In genomic region chr15:37087050-37087691, GRCh38 we compare ENCODE assay signal across 22 cellular contexts. TPM values are rescaled to one million over a fixed set of nuclear protein-coding genes. Genes with fewer than 3 reads are reported as not detected.
A peak's percentile ranks its signal among the peaks of the same experiment; 100 is the strongest.
DNase-seq lines count a peak whose midpoint lies in the region; ATAC-seq and TF ChIP-seq lines count a peak whose summit lies in the region.
"Had no signal": no experiment of that assay in that cellular context is flagged by ENCODE, and none has a peak within 500 bp of the region (broad histone marks: within the 10 kb centered on the region; RNA-seq: fewer than 3 reads in every experiment).

No MANE protein-coding gene starts in this region.

- H3K36me3 Mint-ChIP-seq in glutamatergic neuron (ENCODE audit: unreplicated experiment) = no peaks in the 10 kb centered on the region
- H3K36me3 Mint-ChIP-seq: IgD-negative memory B cell; naive thymus-derived CD4-positive, alpha-beta T cell had no signal

- H3K36me3 ChIP-seq in ascending aorta = peaks cover 5 to 13% of the 10 kb centered on the region in 2 donors
- H3K36me3 ChIP-seq: ovary had no signal

- peaks cover 0 to 9% of the 10 kb centered on the region in 2 donors for H3K4me1 ChIP-seq in ascending aorta

- H3K4me1 Mint-ChIP-seq in glutamatergic neuron (ENCODE audit: low read depth, unreplicated experiment) = peaks cover 17% of the 10 kb centered on the region
- H3K4me1 Mint-ChIP-seq: central memory CD8-positive, alpha-beta T cell; naive thymus-derived CD4-positive, alpha-beta T cell had no signal

- H3K27ac ChIP-seq in ascending aorta = peak overlapping the region; percentile 38 to 54

- ATAC-seq in sciatic nerve = peak; percentile 68
- no peak for ATAC-seq in GM21390 (IDR thresholded peaks at IDR 0.05; ENCODE audit: unreplicated experiment)
- no peak for ATAC-seq in HG02885 (IDR thresholded peaks at IDR 0.05; ENCODE audit: poor library complexity, unreplicated experiment)
- ATAC-seq: naive thymus-derived CD4-positive, alpha-beta T cell; PC-3 had no signal

- no peaks in the 10 kb centered on the region for H3K27me3 ChIP-seq in ascending aorta
- H3K27me3 ChIP-seq: ovary had no signal

- H3K9me3 Mint-ChIP-seq in glutamatergic neuron (ENCODE audit: unreplicated experiment) = no peaks in the 10 kb centered on the region
- H3K9me3 Mint-ChIP-seq: central memory CD8-positive, alpha-beta T cell; IgD-negative memory B cell; naive thymus-derived CD4-positive, alpha-beta T cell had no signal

- intact Hi-C loops in ascending aorta (cut with DNase I) (no loop called here), sciatic nerve (cut with DNase I) (no loop called here)

- TF ChIP-seq CTCF in ascending aorta (IDR thresholded peaks at IDR 0.05) = no peak
- TF ChIP-seq CTCF in glutamatergic neuron (IDR thresholded peaks at IDR 0.05; ENCODE audit: partially characterized antibody, unreplicated experiment) = no peak

- peak; percentile 10 to 62 for DNase-seq in NCI-H1930 (lab: John Stamatoyannopoulos, UW)
- no peak for DNase-seq in ascending aorta (ENCODE audit: low spot score in 2 of 2)
- no peak for DNase-seq in glutamatergic neuron
- no peak for DNase-seq in sciatic nerve (ENCODE audit: low spot score)
- DNase-seq in NCI-H82 (lab: John Stamatoyannopoulos, UW) = no peak
- DNase-seq in hypothalamus (lab: John Stamatoyannopoulos, UW) = no peak
- DNase-seq: activated CD4-positive, alpha-beta T cell treated with anti-CD3 and anti-CD28 coated beads for 1 hour; activated naive CD4-positive, alpha-beta T cell treated with Interleukin-2 at 50 U/mL for 16 hours; activated T-cell treated with anti-CD3 and anti-CD28 coated beads, Interleukin-2, amount 50 U/mL, for 48 hours; amniotic stem cell; EL; kidney glomerular epithelial cell; naive thymus-derived CD4-positive, alpha-beta T cell; NCI-H1105 treated with DMSO at 0.1 percent for 48 hours; ovary; PC-3; SIG-M5; T-helper 1 cell had no signal

- no peak overlapping the region for H3K4me3 Mint-ChIP-seq in glutamatergic neuron (ENCODE audit: unreplicated experiment)
- H3K4me3 Mint-ChIP-seq: central memory CD8-positive, alpha-beta T cell; IgD-negative memory B cell; naive thymus-derived CD4-positive, alpha-beta T cell had no signal

- no peak overlapping the region for H3K4me3 ChIP-seq in ascending aorta
- H3K4me3 ChIP-seq: ovary had no signal

- no peaks in the 10 kb centered on the region for H3K27me3 Mint-ChIP-seq in glutamatergic neuron (ENCODE audit: unreplicated experiment)
- H3K27me3 Mint-ChIP-seq: IgD-negative memory B cell had no signal

- peak overlapping the region; percentile 24 for H3K27ac Mint-ChIP-seq in glutamatergic neuron (ENCODE audit: unreplicated experiment)
- H3K27ac Mint-ChIP-seq: IgD-negative memory B cell; naive thymus-derived CD4-positive, alpha-beta T cell had no signal

- H3K9me3 ChIP-seq in ascending aorta = no peaks in the 10 kb centered on the region
- H3K9me3 ChIP-seq: ovary had no signal

RNA-seq across cellular contexts. Expression of gene MEIS2, which starts 13.2 kb away (rescaled TPM):
- total RNA-seq in ascending aorta (11.5 TPM), glutamatergic neuron (ENCODE audit: unreplicated experiment) (6.0 TPM), sciatic nerve (22.0 TPM)

Comparison
In these comparisons a context has a peak if more than half of its experiments do, and no peak if none do; other contexts are left out.
1. DNase-seq: peak in NCI-H1930 (2 of 2); none in ascending aorta (0 of 2), glutamatergic neuron (single experiment), sciatic nerve (single experiment), NCI-H82 (single experiment) and hypothalamus (0 of 51).